In the genomic region with DNA sequence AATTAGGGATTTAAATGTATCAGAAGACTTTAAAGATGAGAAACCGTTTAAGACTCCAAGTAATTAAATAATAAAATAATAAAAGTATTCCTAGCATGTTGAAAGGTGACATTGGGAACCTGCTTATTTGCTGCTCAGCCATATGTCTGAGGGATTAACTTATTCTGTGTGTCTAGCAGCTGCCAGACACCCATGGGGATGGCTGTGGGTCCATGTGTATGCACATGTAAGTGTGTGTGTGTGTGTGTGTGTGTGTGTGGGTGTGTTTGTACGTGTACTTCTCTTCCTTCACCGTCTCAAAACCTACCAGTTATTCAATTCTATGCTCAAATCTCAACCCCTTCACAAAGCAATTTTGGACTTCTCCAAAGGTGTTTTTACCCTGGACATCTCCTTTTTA, we compare ENCODE assay signal across 24 cellular contexts.
DNase-seq lines count a peak whose midpoint lies in the region; TF ChIP-seq lines count a peak whose summit lies in the region.
"Had no signal": no experiment of that assay in that cellular context is flagged by ENCODE, and none has a peak within 500 bp of the region (broad histone marks: within the 10 kb centered on the region; RNA-seq: fewer than 3 reads in every experiment).

No MANE protein-coding gene starts in this region.

- H3K27ac ChIP-seq in hepatocyte: peak overlapping the region; percentile 90
- H3K27ac ChIP-seq in skeletal muscle tissue (ENCODE audit: low read depth, low read length): peak overlapping the region; percentile 93
- H3K27ac ChIP-seq in GM23248: no peak overlapping the region
- H3K27ac ChIP-seq: C4-2B, epithelial cell of prostate, foreskin keratinocyte had no signal

- in situ Hi-C loops in G401 (cut with HindIII; ENCODE audit: low sequenced_read_pairs) (no loop called here), GM23248 (cut with MboI) (no loop called here)

- H3K27me3 ChIP-seq in hepatocyte (no peaks in the 10 kb centered on the region), skeletal muscle tissue (ENCODE audit: control insufficient read depth in 3 of 3, insufficient read depth in 3 of 3, low read length in 3 of 3) (no peaks in the 10 kb centered on the region), GM23248 (replicated peaks; ENCODE audit: insufficient read depth) (no peaks in the 10 kb centered on the region)
- H3K27me3 ChIP-seq: foreskin keratinocyte had no signal

- H3K79me2 ChIP-seq in hepatocyte: peaks cover 26% of the 10 kb centered on the region
- no peaks in the 10 kb centered on the region for H3K79me2 ChIP-seq in GM23248 (ENCODE audit: insufficient read depth)

- H3K4me2 ChIP-seq in hepatocyte: no peak overlapping the region
- no peak overlapping the region for H3K4me2 ChIP-seq in GM23248 (ENCODE audit: unreplicated experiment)

- H3F3A ChIP-seq in GM23248 (ENCODE audit: insufficient read depth): peaks cover 5% of the 10 kb centered on the region; the same call in 1 of the 2 replicates

- H2AFZ ChIP-seq in hepatocyte (no peak overlapping the region), GM23248 (no peak overlapping the region)

- H3K4me3 ChIP-seq in hepatocyte (no peak overlapping the region), skeletal muscle tissue (ENCODE audit: low read length in 3 of 3) (no peak overlapping the region), GM23248 (no peak overlapping the region)

- H4K20me1 ChIP-seq in hepatocyte (ENCODE audit: insufficient read depth, poor library complexity, severe bottlenecking) (no peaks in the 10 kb centered on the region), GM23248 (ENCODE audit: insufficient read depth) (no peaks in the 10 kb centered on the region)

- WGBS in hepatocyte (ENCODE audit: low lambda C conversion rate, missing lambda C conversion rate): 77% methylated on average over 3 of the region's 3 CpGs
- 79 to 83% methylated on average over 3 of the region's 3 CpGs for whole genome bisulfite sequencing in GM23248 (ENCODE audit: low coverage in 1 of 2, low lambda C conversion rate in 2 of 2, missing lambda C conversion rate in 2 of 2), 2 experiments

- H3K4me1 ChIP-seq in hepatocyte (ENCODE audit: insufficient read depth) (peaks cover 54% of the 10 kb centered on the region), skeletal muscle tissue (ENCODE audit: control insufficient read depth in 3 of 3, insufficient read depth in 3 of 3, low read length in 3 of 3) (peaks cover 40 to 56% (median 47%) of the 10 kb centered on the region in 3 donors), GM23248 (ENCODE audit: insufficient read depth) (peaks cover 18% of the 10 kb centered on the region)
- H3K4me1 ChIP-seq: foreskin keratinocyte had no signal

- H3K36me3 ChIP-seq in hepatocyte (replicated peaks; ENCODE audit: insufficient read depth, low read depth): no peaks in the 10 kb centered on the region
- H3K36me3 ChIP-seq in skeletal muscle tissue (ENCODE audit: control insufficient read depth in 3 of 3, insufficient read depth in 3 of 3, low read length in 3 of 3): peaks cover 0 to 5% (median 0%) of the 10 kb centered on the region in 3 donors
- no peaks in the 10 kb centered on the region for H3K36me3 ChIP-seq in GM23248 (ENCODE audit: low read depth)

- H3K9me3 ChIP-seq in hepatocyte (ENCODE audit: low read depth) (no peaks in the 10 kb centered on the region), skeletal muscle tissue (ENCODE audit: control insufficient read depth in 3 of 3, low read length in 3 of 3) (no peaks in the 10 kb centered on the region), GM23248 (ENCODE audit: low read depth) (no peaks in the 10 kb centered on the region)

- TF ChIP-seq CTCF in hepatocyte (IDR thresholded peaks at IDR 0.05; ENCODE audit: poor library complexity): no peak

- H3K9ac ChIP-seq in skeletal muscle tissue (ENCODE audit: low read depth in 1 of 3, low read length in 3 of 3): no peak overlapping the region
- no peak overlapping the region for H3K9ac ChIP-seq in GM23248

- H3K9me2 ChIP-seq in hepatocyte (replicated peaks; ENCODE audit: insufficient read depth) (no peaks in the 10 kb centered on the region), GM23248 (ENCODE audit: insufficient read depth) (no peaks in the 10 kb centered on the region)

- DNase-seq in D341Med (ENCODE audit: low spot score) (peak; percentile 73), NCI-H524 treated with DMSO at 0.1 percent for 48 hours (lab: John Stamatoyannopoulos, UW) (peak; percentile 62), hepatocyte (ENCODE audit: low spot score) (no peak), G401 (ENCODE audit: low spot score) (no peak), medulla oblongata (ENCODE audit: extremely low spot score) (no peak), GM23248 (no peak), islet precursor cell (no peak)
- DNase-seq: activated CD4-positive, alpha-beta T cell treated with anti-CD3 and anti-CD28 coated beads, Interleukin-2, amount 50 U/mL, for 4 hours; activated CD8-positive, alpha-beta memory T cell treated with anti-CD3 and anti-CD28 coated beads, Interleukin-2, amount 50 U/mL, for 48 hours; activated gamma-delta T cell; DMS153; foreskin keratinocyte; GDM1; IMR-90; NCI-H1417 treated with DMSO at 0.1 percent for 48 hours; NCI-H774; PC-3; posterior cingulate gyrus; small intestine; substantia nigra; T-helper 1 cell had no signal

Comparison
In these comparisons a context has a peak if more than half of its experiments do, and no peak if none do; other contexts are left out.
1. DNase-seq: peak in D341Med (single experiment) and NCI-H524 treated with DMSO at 0.1 percent for 48 hours (single experiment); none in hepatocyte (single experiment), G401 (single experiment), medulla oblongata (single experiment), GM23248 (single experiment) and islet precursor cell (single experiment).